In genomic region chr1:53666566-53666965, GRCh38 we compare ENCODE assay signal across 25 cellular contexts.
"Had no signal": no experiment of that assay in that cellular context is flagged by ENCODE, and none has a peak within 500 bp of the region (broad histone marks: within the 10 kb centered on the region; RNA-seq: fewer than 3 reads in every experiment).

No MANE protein-coding gene starts in this region.

- H3K9me3 ChIP-seq: esophagus squamous epithelium, ovary, stomach, thyroid gland, vagina had no signal

- H3K4me3 ChIP-seq: coronary artery, esophagus squamous epithelium, lung, ovary, smooth muscle cell, stomach, thyroid gland, vagina had no signal

- H3K9me3 Mint-ChIP-seq: immature natural killer cell; memory B cell; natural killer cell; stimulated activated effector memory CD8-positive, alpha-beta T cell treated with anti-CD3 and anti-CD28 coated beads, Interleukin-12 subunit alpha, Interleukin-12 subunit beta, amount 100 ng/mL, for 72 hours had no signal

- H3K27ac ChIP-seq: coronary artery, esophagus squamous epithelium, ovary, stomach, thyroid gland, vagina had no signal

- ATAC-seq: left lobe of liver; natural killer cell; sciatic nerve; stimulated activated effector memory CD8-positive, alpha-beta T cell treated with anti-CD3 and anti-CD28 coated beads, Interleukin-12 subunit alpha, Interleukin-12 subunit beta, amount 100 ng/mL, for 72 hours had no signal

- H3K4me2 ChIP-seq: smooth muscle cell had no signal

- H3K36me3 Mint-ChIP-seq: immature natural killer cell; memory B cell; natural killer cell; stimulated activated effector memory CD8-positive, alpha-beta T cell treated with anti-CD3 and anti-CD28 coated beads, Interleukin-12 subunit alpha, Interleukin-12 subunit beta, amount 100 ng/mL, for 72 hours had no signal

- H3K4me1 Mint-ChIP-seq: immature natural killer cell; memory B cell; natural killer cell; stimulated activated effector memory CD8-positive, alpha-beta T cell treated with anti-CD3 and anti-CD28 coated beads, Interleukin-12 subunit alpha, Interleukin-12 subunit beta, amount 100 ng/mL, for 72 hours had no signal

- H3K27ac Mint-ChIP-seq: memory B cell; natural killer cell; progenitor cell of endocrine pancreas; stimulated activated effector memory CD8-positive, alpha-beta T cell treated with anti-CD3 and anti-CD28 coated beads, Interleukin-12 subunit alpha, Interleukin-12 subunit beta, amount 100 ng/mL, for 72 hours had no signal

- H3K27me3 ChIP-seq: esophagus squamous epithelium, ovary, stomach, thyroid gland, vagina had no signal

- DNase-seq: dermis blood vessel endothelial cell; effector memory CD4-positive, alpha-beta T cell; erythroblast; esophagus squamous epithelium; foreskin melanocyte; glutamatergic neuron; hypothalamus; immature natural killer cell; islet precursor cell; natural killer cell; ovary; stimulated activated CD4-positive, alpha-beta T cell treated with anti-CD3 and anti-CD28 coated beads, Interleukin-2, amount 100 ng/mL, for 24 hours; stimulated activated CD4-positive, alpha-beta T cell treated with anti-CD3 and anti-CD28 coated beads, Interleukin-4, amount 100 ng/mL, for 24 hours; stimulated activated naive CD4-positive, alpha-beta T cell treated with Interleukin-2 at 50 U/mL for 16 hours; stomach; thyroid gland had no signal

- H3K36me3 ChIP-seq: esophagus squamous epithelium, ovary, stomach, thyroid gland, vagina had no signal

- H3K4me1 ChIP-seq: esophagus squamous epithelium, stomach, thyroid gland had no signal

- H3K27me3 Mint-ChIP-seq: memory B cell had no signal

- H3K4me3 Mint-ChIP-seq: immature natural killer cell; memory B cell; natural killer cell; stimulated activated effector memory CD8-positive, alpha-beta T cell treated with anti-CD3 and anti-CD28 coated beads, Interleukin-12 subunit alpha, Interleukin-12 subunit beta, amount 100 ng/mL, for 72 hours had no signal
